ENCODE assay signal across 21 cellular contexts in the genomic region with DNA sequence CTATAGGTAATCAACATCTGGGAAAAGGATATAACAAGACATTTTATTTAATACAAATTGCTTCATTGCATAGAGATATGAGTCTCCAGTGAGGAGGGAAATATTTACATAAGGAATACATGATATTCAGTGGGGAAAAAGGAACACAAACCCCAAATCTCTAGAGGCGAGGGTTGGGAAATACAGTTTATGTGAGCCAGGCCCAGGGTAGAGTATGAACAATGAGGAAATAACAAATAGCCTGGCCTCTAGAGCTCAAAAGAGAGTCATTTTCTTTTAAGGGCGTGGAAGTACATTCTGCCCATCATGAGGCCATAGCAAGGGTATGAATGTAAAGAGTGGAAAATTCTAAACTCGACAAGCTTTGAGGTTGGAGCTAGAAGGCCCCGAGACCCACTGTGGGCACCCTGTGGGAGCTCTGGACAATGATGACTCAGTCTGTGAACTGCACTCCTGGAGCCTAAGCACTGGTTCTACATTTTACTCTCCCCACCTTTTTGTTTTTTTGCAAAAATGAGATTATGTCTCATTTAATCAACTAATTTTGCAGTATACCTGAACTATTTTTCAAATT. TPM values are rescaled to one million over a fixed set of nuclear protein-coding genes. Genes with fewer than 3 reads are reported as not detected.
DNase-seq lines count a peak whose midpoint lies in the region; ATAC-seq, FAIRE-seq and TF ChIP-seq lines count a peak whose summit lies in the region.
"Had no signal": no experiment of that assay in that cellular context is flagged by ENCODE, and none has a peak within 500 bp of the region (broad histone marks: within the 10 kb centered on the region; RNA-seq: fewer than 3 reads in every experiment).

No MANE protein-coding gene starts in this region.

- no peak for DNase-seq in H54 (ENCODE audit: insufficient read length, low spot score)
- DNase-seq in MG63, result peak; percentile 9
- peak; percentile 12 for DNase-seq in brain pericyte (ENCODE audit: low read depth, low spot score)
- DNase-seq in mucosa of descending colon, result no peak
- DNase-seq in pons (ENCODE audit: low spot score), result no peak
- DNase-seq: activated CD4-positive, alpha-beta T cell treated with anti-CD3 and anti-CD28 coated beads for 48 hours; activated gamma-delta T cell treated with Interleukin-2 at 50 U/mL for 16 hours; activated T-cell treated with anti-CD3 and anti-CD28 coated beads, Interleukin-2, amount 50 U/mL, for 24 hours; CD4-positive, CD25-positive, alpha-beta regulatory T cell; EL; foreskin keratinocyte; naive thymus-derived CD4-positive, alpha-beta T cell; NCI-H524; stimulated activated CD4-positive, alpha-beta T cell treated with anti-CD3 and anti-CD28 coated beads, Interleukin-12 subunit alpha, Interleukin-12 subunit beta, amount 100 ng/mL, for 4 hours; stimulated activated CD4-positive, alpha-beta T cell treated with anti-CD3 and anti-CD28 coated beads, Interleukin-4, amount 100 ng/mL, for 24 hours; stimulated activated naive B cell treated with anti-CD40 and anti-IgM and Interleukin-4, amounts not matched to agents 10 μg/mL and 1 μg/mL and 100 μg/mL, for 72 hours; thyroid gland had no signal

- peak; percentile 55 for FAIRE-seq in H54 (lab: Jason Lieb, UNC)

- H3K36me3 ChIP-seq in MG63 (no peaks in the 10 kb centered on the region), mucosa of descending colon (ENCODE audit: low read depth) (no peaks in the 10 kb centered on the region)
- H3K36me3 ChIP-seq: thyroid gland had no signal

- no peak for TF ChIP-seq POLR2A in H54 (IDR thresholded peaks at IDR 0.05; ENCODE audit: low read depth, low read length)

- H3K4me1 ChIP-seq in mucosa of descending colon (ENCODE audit: low read depth), result no peaks in the 10 kb centered on the region
- H3K4me1 ChIP-seq: thyroid gland had no signal

- TF ChIP-seq CTCF in mucosa of descending colon (IDR thresholded peaks at IDR 0.05), result no peak

- ATAC-seq in mucosa of descending colon, result peak; percentile 53
- no peak for ATAC-seq in HG02763 (IDR thresholded peaks at IDR 0.05; ENCODE audit: unreplicated experiment)
- no peak for ATAC-seq in HG02588 (IDR thresholded peaks at IDR 0.05; ENCODE audit: unreplicated experiment)
- ATAC-seq: foreskin keratinocyte; left lobe of liver; naive thymus-derived CD4-positive, alpha-beta T cell had no signal

- H3K9me3 ChIP-seq in MG63 (peaks cover 8% of the 10 kb centered on the region), mucosa of descending colon (peaks cover 8% of the 10 kb centered on the region)
- H3K9me3 ChIP-seq: thyroid gland had no signal

- intact Hi-C loops in mucosa of descending colon (cut with DNase I, micrococcal nuclease), result no loop called here

- H3K4me3 ChIP-seq in MG63 (no peak overlapping the region), mucosa of descending colon (no peak overlapping the region)
- H3K4me3 ChIP-seq: thyroid gland had no signal

- no peaks in the 10 kb centered on the region for H3K27me3 ChIP-seq in MG63
- H3K27me3 ChIP-seq: foreskin keratinocyte, thyroid gland had no signal

RNA-seq across cellular contexts. Expression of a gene that starts 27.8 kb away (rescaled TPM):
- 26.2 and 49.3 TPM in 2 replicates for total RNA-seq in MG63 (2014; rRNA removed; shearing (Covaris generic); ENCODE audit: low replicate concordance)
- total RNA-seq in mucosa of descending colon, result 10 to 100 TPM; 26.7 to 67.4 (median 42.1) TPM
- total RNA-seq: T-helper 2 cell treated with Interferon-gamma antibody and Interleukin-4, amounts not matched to agents 100 ng/mL and 5 ng/mL, for 36 hours had no signal

Comparison
In these comparisons a context has a peak if more than half of its experiments do, and no peak if none do; other contexts are left out.
1. DNase-seq: peak in MG63 (single experiment) and brain pericyte (single experiment); none in H54 (single experiment), mucosa of descending colon (0 of 3) and pons (single experiment).